Comparison of ENCODE assay signal across 1 cellular context in the genomic region with DNA sequence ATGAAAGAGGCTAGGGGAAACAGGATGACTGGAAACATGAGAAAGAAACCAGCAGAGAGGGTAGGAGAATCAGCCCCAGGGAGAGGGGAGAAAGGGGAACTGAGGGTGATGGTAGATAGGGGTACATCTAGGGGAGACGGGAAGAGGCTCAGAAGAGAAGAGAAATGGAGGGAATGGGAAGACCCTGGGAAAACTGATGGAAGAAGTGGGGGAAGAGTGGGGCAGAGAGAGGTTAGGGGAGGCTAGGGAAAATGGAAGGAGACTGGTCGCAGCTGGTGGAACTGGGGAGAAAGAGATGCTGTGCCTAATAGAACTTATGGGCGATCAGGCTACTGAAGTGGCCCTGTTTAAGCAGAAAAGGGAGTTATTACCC.
TF ChIP-seq lines count a peak whose summit lies in the region.

No MANE protein-coding gene starts in this region.

TF ChIP-seq in HCT116, 20 proteins besides CTCF, POLR2A, EP300 and RAD21 (continued from another document):
- TF ChIP-seq, protein P1, sequence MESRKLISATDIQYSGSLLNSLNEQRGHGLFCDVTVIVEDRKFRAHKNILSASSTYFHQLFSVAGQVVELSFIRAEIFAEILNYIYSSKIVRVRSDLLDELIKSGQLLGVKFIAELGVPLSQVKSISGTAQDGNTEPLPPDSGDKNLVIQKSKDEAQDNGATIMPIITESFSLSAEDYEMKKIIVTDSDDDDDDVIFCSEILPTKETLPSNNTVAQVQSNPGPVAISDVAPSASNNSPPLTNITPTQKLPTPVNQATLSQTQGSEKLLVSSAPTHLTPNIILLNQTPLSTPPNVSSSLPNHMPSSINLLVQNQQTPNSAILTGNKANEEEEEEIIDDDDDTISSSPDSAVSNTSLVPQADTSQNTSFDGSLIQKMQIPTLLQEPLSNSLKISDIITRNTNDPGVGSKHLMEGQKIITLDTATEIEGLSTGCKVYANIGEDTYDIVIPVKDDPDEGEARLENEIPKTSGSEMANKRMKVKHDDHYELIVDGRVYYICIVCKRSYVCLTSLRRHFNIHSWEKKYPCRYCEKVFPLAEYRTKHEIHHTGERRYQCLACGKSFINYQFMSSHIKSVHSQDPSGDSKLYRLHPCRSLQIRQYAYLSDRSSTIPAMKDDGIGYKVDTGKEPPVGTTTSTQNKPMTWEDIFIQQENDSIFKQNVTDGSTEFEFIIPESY (IDR thresholded peaks at IDR 0.05; ENCODE audit: extremely low read depth, insufficient replicate concordance, low read length) = no peak
- no peak for TF ChIP-seq SIN3A (IDR thresholded peaks at IDR 0.05; ENCODE audit: low read depth)
- TF ChIP-seq FOSL1 (IDR thresholded peaks at IDR 0.05; ENCODE audit: low read depth) = no peak
- TF ChIP-seq TCF7L2 (IDR thresholded peaks at IDR 0.05; ENCODE audit: borderline replicate concordance, extremely low read depth, insufficient read depth, insufficient read length) = no peak
- TF ChIP-seq, protein P2, sequence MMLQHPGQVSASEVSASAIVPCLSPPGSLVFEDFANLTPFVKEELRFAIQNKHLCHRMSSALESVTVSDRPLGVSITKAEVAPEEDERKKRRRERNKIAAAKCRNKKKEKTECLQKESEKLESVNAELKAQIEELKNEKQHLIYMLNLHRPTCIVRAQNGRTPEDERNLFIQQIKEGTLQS (IDR thresholded peaks at IDR 0.05) = no peak
- TF ChIP-seq EZH2phosphoT487 (IDR thresholded peaks at IDR 0.05; ENCODE audit: borderline replicate concordance) = no peak
- TF ChIP-seq SRF (IDR thresholded peaks at IDR 0.05; ENCODE audit: low read depth) = no peak
- no peak for TF ChIP-seq YY1 (IDR thresholded peaks at IDR 0.05; ENCODE audit: extremely low read depth, insufficient replicate concordance, low read depth, low read length)
- no peak for TF ChIP-seq SP1 (IDR thresholded peaks at IDR 0.05; ENCODE audit: low read depth)
